15 cellular contexts compared by ENCODE assay signal in the genomic region with DNA sequence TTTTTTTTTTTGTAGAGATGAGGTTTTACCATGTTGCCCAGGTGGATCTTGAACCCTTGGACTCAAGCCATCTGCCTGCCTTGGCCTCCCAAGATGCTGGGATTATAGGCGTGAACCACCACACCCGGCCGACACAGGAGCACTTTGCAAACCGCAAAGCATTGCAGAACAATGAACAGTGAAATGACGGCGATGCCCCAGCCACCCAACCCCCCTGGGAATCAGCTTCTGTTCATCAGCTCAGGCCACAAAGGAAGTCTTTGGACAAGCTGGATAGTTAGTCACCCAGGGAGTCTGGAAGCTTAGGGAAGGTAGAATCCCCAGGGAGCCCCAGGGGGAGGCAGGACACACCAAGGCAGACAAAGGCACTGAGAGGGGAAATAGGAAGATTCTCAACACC. TPM values are rescaled to one million over a fixed set of nuclear protein-coding genes. Genes with fewer than 3 reads are reported as not detected.
DNase-seq lines count a peak whose midpoint lies in the region; ATAC-seq, FAIRE-seq and TF ChIP-seq lines count a peak whose summit lies in the region.
"Not testable (repeated sequence)": the region's sequence is repeated elsewhere in the genome, so short reads cannot be mapped to it uniquely, and the experiment has no call there.
"Had no signal": no experiment of that assay in that cellular context is flagged by ENCODE, and none has a peak within 500 bp of the region (broad histone marks: within the 10 kb centered on the region; RNA-seq: fewer than 3 reads in every experiment).

No MANE protein-coding gene starts in this region.

- intact Hi-C loops in A673 (cut with micrococcal nuclease; ENCODE audit: unreplicated experiment); K562 (cut with micrococcal nuclease): not testable (repeated sequence)

- not testable (repeated sequence) for H3K4me3 ChIP-seq in A673 (ENCODE audit: low read depth, low read length, poor library complexity, severe bottlenecking); GM12865 (ENCODE audit: low read depth, low read length); Jurkat, Clone E6-1 (ENCODE audit: low read length); SJSA1; K562; fibroblast of the aortic adventitia (ENCODE audit: low read depth, low read length)

- in situ Hi-C loops in K562 (cut with MboI): not testable (repeated sequence)

- not testable (repeated sequence) for H3K27me3 ChIP-seq in A673 (replicated peaks; ENCODE audit: insufficient read depth, low read depth, low read length, poor library complexity); SJSA1 (replicated peaks)
- peaks cover 7 to 10% of the 10 kb centered on the region in 2 experiments; a peak in 4 of 5 replicates for H3K27me3 ChIP-seq in K562 (ENCODE audit: control insufficient read depth in 2 of 2, insufficient read depth in 2 of 2, low read length in 2 of 2)

- H3K27ac ChIP-seq in A673 (ENCODE audit: low read depth, low read length, poor library complexity, severe bottlenecking); K562 (ENCODE audit: extremely low read depth, low read depth, low read length): not testable (repeated sequence)
- peak overlapping the region; percentile 60 for H3K27ac ChIP-seq in SJSA1

- DNase-seq in A673 (ENCODE audit: low spot score) (peak; percentile 31), GM12865 (ENCODE audit: low read depth) (peak; percentile 17), NCI-H345 (lab: John Stamatoyannopoulos, UW) (peak; percentile 5), SJSA1 (ENCODE audit: low read depth in 1 of 2, low spot score in 2 of 2) (peak; percentile 92 to 97), fibroblast of the aortic adventitia (ENCODE audit: low read depth) (peak; percentile 21), neural crest cell (ENCODE audit: low read depth, low spot score) (peak; percentile 4)
- peak; percentile 22 for DNase-seq in Jurkat, Clone E6-1 (ENCODE audit: low read depth, low spot score)
- DNase-seq in K562 (ENCODE audit: extremely low read depth in 1 of 4, low spot score in 3 of 4): not testable (repeated sequence)

- H3K36me3 Mint-ChIP-seq in neural crest cell (ENCODE audit: low read depth): not testable (repeated sequence)

- not testable (repeated sequence) for H3K9ac ChIP-seq in K562 (ENCODE audit: insufficient read depth in 1 of 2, low read depth in 2 of 2, low read length in 2 of 2)

- not testable (repeated sequence) for TF ChIP-seq RAD21 in K562 (CRISPR knock-in tag; conservative IDR thresholded peaks at IDR 0.05 in 1 of 2, IDR thresholded peaks at IDR 0.05 in 1 of 2)

- H4K20me1 ChIP-seq in K562 (replicated peaks; ENCODE audit: control insufficient read depth, insufficient read depth, low read length): not testable (repeated sequence)

- H3K4me3 Mint-ChIP-seq in neural crest cell: not testable (repeated sequence)

- BruUV-seq in A673 (replicated peaks; lab: Mats Ljungman, UMichigan); K562 (replicated peaks; lab: Mats Ljungman, UMichigan): not testable (repeated sequence)

- H3K4me1 Mint-ChIP-seq in neural crest cell: not testable (repeated sequence)

- peak; percentile 56 for ATAC-seq in K562

- not testable (repeated sequence) for H3K9me1 ChIP-seq in K562 (ENCODE audit: control insufficient read depth, insufficient read depth, low read length)

- WGBS in K562 (ENCODE audit: insufficient coverage, low coverage, missing lambda C conversion rate): 8% methylated on average over 6 of the region's 6 CpGs

- not testable (repeated sequence) for FAIRE-seq in K562 (lab: Jason Lieb, UNC)

- CTCF ChIA-PET in A673 (lab: Charles Lee); K562 (lab: Yijun Ruan, JAX; ENCODE audit: low intra/inter-chr PET ratio): not testable (repeated sequence)

- not testable (repeated sequence) for H3K4me1 ChIP-seq in A673 (ENCODE audit: insufficient read depth, low read length, poor library complexity, severe bottlenecking); K562 (replicated peaks in 1 of 2; ENCODE audit: control insufficient read depth in 2 of 2, insufficient read depth in 2 of 2, low read length in 2 of 2)
- peaks cover 19% of the 10 kb centered on the region for H3K4me1 ChIP-seq in SJSA1 (replicated peaks)

- H3K79me2 ChIP-seq in K562 (ENCODE audit: control insufficient read depth, insufficient read depth, low read length): not testable (repeated sequence)

- not testable (repeated sequence) for H3K9me3 Mint-ChIP-seq in neural crest cell

- not testable (repeated sequence) for H3K36me3 ChIP-seq in A673 (ENCODE audit: insufficient read depth, low read length, poor library complexity, severe bottlenecking); SJSA1; K562 (ENCODE audit: control insufficient read depth, insufficient read depth, low read length)

- POLR2A ChIA-PET in A673 (lab: Charles Lee; ENCODE audit: low non-redundant PET); K562 (lab: Yijun Ruan, JAX): not testable (repeated sequence)

- H2AFZ ChIP-seq in K562 (ENCODE audit: low read depth, low read length): not testable (repeated sequence)

- peak overlapping the region; percentile 81 for H3K27ac Mint-ChIP-seq in neural crest cell (ENCODE audit: unreplicated experiment)

- not testable (repeated sequence) for TF ChIP-seq CTCF in A673 (conservative IDR thresholded peaks at IDR 0.05; ENCODE audit: low read depth, low read length); GM12865 (IDR thresholded peaks at IDR 0.05; ENCODE audit: insufficient read depth, low read depth, low read length, missing control alignments); K562 (IDR thresholded peaks at IDR 0.05 in 2 of 3, conservative IDR thresholded peaks at IDR 0.05 in 1 of 3; ENCODE audit: insufficient read depth in 2 of 3, low read depth in 1 of 3, low read length in 3 of 3); fibroblast of the aortic adventitia (IDR thresholded peaks at IDR 0.05; ENCODE audit: insufficient read depth, low read length); neural crest cell (conservative IDR thresholded peaks at IDR 0.05)

- H3K4me2 ChIP-seq in K562 (ENCODE audit: insufficient read depth, low read length): not testable (repeated sequence)

- TF ChIP-seq EP300 in K562 (IDR thresholded peaks at IDR 0.05; ENCODE audit: low read length): not testable (repeated sequence)

- not testable (repeated sequence) for H3K9me3 ChIP-seq in A673 (ENCODE audit: low read depth, low read length, poor library complexity, severe bottlenecking); SJSA1 (replicated peaks); K562 (replicated peaks; ENCODE audit: control insufficient read depth, insufficient read depth, low read depth, low read length)

- TF ChIP-seq POLR2A in K562 (conservative IDR thresholded peaks at IDR 0.05): not testable (repeated sequence)

- not testable (repeated sequence) for H3K27me3 Mint-ChIP-seq in neural crest cell (ENCODE audit: low read depth)

RNA-seq across cellular contexts. Expression of gene CCL24, which starts 16.1 kb away (rescaled TPM):
- total RNA-seq in A673 (2021): not detected in 2 replicates
- not detected for polyA plus RNA-seq in Jurkat, Clone E6-1 (2012; ENCODE audit: insufficient read depth, insufficient read length)
- 0.45 TPM in 1 of 2 replicates, not detected in the other for total RNA-seq in SJSA1 (2014; rRNA removed; shearing (Covaris generic))
- 2.5 TPM in 1 of 2 replicates, not detected in the other for total RNA-seq in K562 (2011; cell fraction: chromatin; rRNA removed; ENCODE audit: low replicate concordance)
- total RNA-seq in K562 (2011; cell fraction: nucleolus; rRNA removed): 2.9 and 3.2 TPM in 2 replicates
- total RNA-seq in K562 (2011; cell fraction: nucleoplasm; rRNA removed): 2.6 TPM in 1 of 2 replicates, not detected in the other
- total RNA-seq in K562 (2014; rRNA removed): 0.45 and 1.0 TPM in 2 replicates
- total RNA-seq in K562 (2014; rRNA removed; fragmentation: Illumina TruSeq; extraction: Trizol): 0.38 and 0.58 TPM in 2 replicates
- 1.8 TPM in 2 replicates for total RNA-seq in K562 (2015; rRNA removed; fragmentation: Illumina TruSeq; extraction: Trizol)
- total RNA-seq in K562 (2021): 0.45 and 0.80 TPM in 2 replicates
- polyA plus RNA-seq in K562 (2011; rRNA removed): 1.1 and 3.6 TPM in 2 replicates
- polyA plus RNA-seq in K562 (2011; cell fraction: cytosol; rRNA removed): 1.7 and 10.5 TPM in 2 replicates
- polyA plus RNA-seq in K562 (2011; cell fraction: nucleus; rRNA removed): 2.2 TPM in 1 of 2 replicates, not detected in the other
- polyA plus RNA-seq in K562 (2012): 0.92 and 1.1 TPM in 2 replicates
- polyA plus RNA-seq in K562 (2014; fragmentation: Illumina TruSeq; extraction: Trizol): 1.0 TPM in 2 replicates
- under 1 TPM in 1 of 2 experiments, not detected in 1; 0.85 TPM for polyA plus RNA-seq in K562 (2014; fragmentation: Nextera tagmentation; extraction: Ambion mirVana)
- polyA plus RNA-seq in K562 (2014; rRNA removed): 0.77 and 1.3 TPM in 2 replicates
- 0.42 and 2.8 TPM in 2 replicates for polyA minus RNA-seq in K562 (2011; rRNA and poly(A)+ RNA removed)
- not detected in 2 replicates for polyA minus RNA-seq in K562 (2011; cell fraction: cytosol; rRNA and poly(A)+ RNA removed)
- not detected in 2 replicates for polyA minus RNA-seq in K562 (2011; cell fraction: nucleus; rRNA and poly(A)+ RNA removed)
- total RNA-seq in fibroblast of the aortic adventitia (ENCODE audit: low replicate concordance): not detected in 2 replicates
- not detected in 2 replicates for total RNA-seq in neural crest cell
- total RNA-seq: activated CD4-positive, alpha-beta T cell treated with anti-CD3 and anti-CD28 coated beads for 36 hours; body of pancreas; glomerular endothelial cell; left ventricle myocardium inferior; mononuclear cell; ureter had no signal
- polyA plus RNA-seq: IgD-negative memory B cell had no signal

RNA-seq across cellular contexts. Expression of gene RHBDD2, which starts 49.2 kb away (rescaled TPM):
- total RNA-seq in A673 (2021) (86.5 and 89.4 TPM in 2 replicates), K562 (2014; rRNA removed) (22.3 and 29.1 TPM in 2 replicates), K562 (2014; rRNA removed; fragmentation: Illumina TruSeq; extraction: Trizol) (11.0 and 11.8 TPM in 2 replicates), K562 (2015; rRNA removed; fragmentation: Illumina TruSeq; extraction: Trizol) (14.5 and 14.9 TPM in 2 replicates), K562 (2021) (33.6 and 36.7 TPM in 2 replicates), fibroblast of the aortic adventitia (ENCODE audit: low replicate concordance) (28.7 and 50.3 TPM in 2 replicates), neural crest cell (80.2 and 80.5 TPM in 2 replicates)
- 36.7 TPM for polyA plus RNA-seq in Jurkat, Clone E6-1 (2012; ENCODE audit: insufficient read depth, insufficient read length)
- total RNA-seq in SJSA1 (2014; rRNA removed; shearing (Covaris generic)): 39.5 and 46.2 TPM in 2 replicates
- total RNA-seq in K562 (2011; cell fraction: chromatin; rRNA removed; ENCODE audit: low replicate concordance): 22.0 and 61.8 TPM in 2 replicates
- total RNA-seq in K562 (2011; cell fraction: nucleolus; rRNA removed): 61.1 and 68.0 TPM in 2 replicates
- 53.5 and 72.0 TPM in 2 replicates for total RNA-seq in K562 (2011; cell fraction: nucleoplasm; rRNA removed)
- polyA plus RNA-seq in K562 (2011; rRNA removed) (17.9 and 33.4 TPM in 2 replicates), K562 (2014; fragmentation: Illumina TruSeq; extraction: Trizol) (23.8 and 45.5 TPM in 2 replicates), K562 (2014; fragmentation: Nextera tagmentation; extraction: Ambion mirVana) (1 to 10 TPM; 3.3 to 5.4 TPM), K562 (2014; rRNA removed) (20.1 and 20.9 TPM in 2 replicates)
- polyA plus RNA-seq in K562 (2011; cell fraction: cytosol; rRNA removed): 31.3 and 72.7 TPM in 2 replicates
- polyA plus RNA-seq in K562 (2011; cell fraction: nucleus; rRNA removed): 19.7 and 50.0 TPM in 2 replicates
- 37.9 and 107 TPM in 2 replicates for polyA plus RNA-seq in K562 (2012)
- polyA minus RNA-seq in K562 (2011; rRNA and poly(A)+ RNA removed): 12.8 and 15.1 TPM in 2 replicates
- 20.8 and 31.7 TPM in 2 replicates for polyA minus RNA-seq in K562 (2011; cell fraction: cytosol; rRNA and poly(A)+ RNA removed)
- polyA minus RNA-seq in K562 (2011; cell fraction: nucleus; rRNA and poly(A)+ RNA removed): 10.0 and 15.5 TPM in 2 replicates

RNA-seq across cellular contexts. Expression of gene CCL26, which starts 57.6 kb away (rescaled TPM):
- total RNA-seq in A673 (2021): 0.84 TPM in 1 of 2 replicates, not detected in the other
- not detected for polyA plus RNA-seq in Jurkat, Clone E6-1 (2012; ENCODE audit: insufficient read depth, insufficient read length)
- 15.1 and 30.1 TPM in 2 replicates for total RNA-seq in SJSA1 (2014; rRNA removed; shearing (Covaris generic))
- total RNA-seq in K562 (2011; cell fraction: chromatin; rRNA removed; ENCODE audit: low replicate concordance): 1.6 TPM in 1 of 2 replicates, not detected in the other
- total RNA-seq in K562 (2011; cell fraction: nucleolus; rRNA removed): 1.3 and 3.2 TPM in 2 replicates
- total RNA-seq in K562 (2011; cell fraction: nucleoplasm; rRNA removed): 3.0 TPM in 1 of 2 replicates, not detected in the other
- 3.0 and 9.1 TPM in 2 replicates for total RNA-seq in K562 (2014; rRNA removed)
- total RNA-seq in K562 (2014; rRNA removed; fragmentation: Illumina TruSeq; extraction: Trizol): 5.9 and 8.9 TPM in 2 replicates
- total RNA-seq in K562 (2015; rRNA removed; fragmentation: Illumina TruSeq; extraction: Trizol): 8.2 and 9.1 TPM in 2 replicates
- total RNA-seq in K562 (2021): 8.1 and 8.4 TPM in 2 replicates
- 1.3 and 2.3 TPM in 2 replicates for polyA plus RNA-seq in K562 (2011; rRNA removed)
- 0.91 and 3.8 TPM in 2 replicates for polyA plus RNA-seq in K562 (2011; cell fraction: cytosol; rRNA removed)
- polyA plus RNA-seq in K562 (2011; cell fraction: nucleus; rRNA removed): 1.4 TPM in 1 of 2 replicates, not detected in the other
- 1.5 and 7.1 TPM in 2 replicates for polyA plus RNA-seq in K562 (2012)
- 5.5 and 7.2 TPM in 2 replicates for polyA plus RNA-seq in K562 (2014; fragmentation: Illumina TruSeq; extraction: Trizol)
- polyA plus RNA-seq in K562 (2014; fragmentation: Nextera tagmentation; extraction: Ambion mirVana): 10 to 100 TPM; 21.8 to 26.8 TPM
- 4.9 and 7.1 TPM in 2 replicates for polyA plus RNA-seq in K562 (2014; rRNA removed)
- 1.8 TPM in 1 of 2 replicates, not detected in the other for polyA minus RNA-seq in K562 (2011; rRNA and poly(A)+ RNA removed)
- not detected in 2 replicates for polyA minus RNA-seq in K562 (2011; cell fraction: cytosol; rRNA and poly(A)+ RNA removed)
- not detected in 2 replicates for polyA minus RNA-seq in K562 (2011; cell fraction: nucleus; rRNA and poly(A)+ RNA removed)
- total RNA-seq in fibroblast of the aortic adventitia (ENCODE audit: low replicate concordance): 0.33 and 1.2 TPM in 2 replicates
- total RNA-seq in neural crest cell: not detected in 2 replicates
- total RNA-seq: body of pancreas, glomerular endothelial cell, mononuclear cell had no signal
- polyA plus RNA-seq: IgD-negative memory B cell had no signal
